16 cellular contexts compared by ENCODE assay signal in genomic region chr7:21934824-21935223, GRCh38.
"Had no signal": no experiment of that assay in that cellular context is flagged by ENCODE, and none has a peak within 500 bp of the region (broad histone marks: within the 10 kb centered on the region; RNA-seq: fewer than 3 reads in every experiment).

No MANE protein-coding gene starts in this region.

- ATAC-seq: activated T-helper 17 cell treated with anti-CD3 and anti-CD28 coated beads, Interleukin-2, amount 50 U/mL, for 72 hours; right lobe of liver had no signal

- H3K36me3 ChIP-seq: cardiac muscle cell, neural progenitor cell, ovary, right lobe of liver, spleen had no signal

- H3K4me3 ChIP-seq: cardiac muscle cell, lung, neural progenitor cell, ovary, right lobe of liver, spleen, stomach, testis had no signal

- H2AFZ ChIP-seq: neural progenitor cell had no signal

- H3K9ac ChIP-seq: neural progenitor cell had no signal

- H3K27ac ChIP-seq: cardiac muscle cell, neural progenitor cell, ovary, right lobe of liver, stomach, testis had no signal

- H3K27ac Mint-ChIP-seq: activated naive CD4-positive, alpha-beta T cell treated with anti-CD3 and anti-CD28 coated beads for 36 hours; activated T-helper 17 cell treated with anti-CD3 and anti-CD28 coated beads, Interleukin-2, amount 50 U/mL, for 72 hours; endodermal cell; neural progenitor cell; T-helper 2 cell treated with Interferon-gamma antibody and Interleukin-4, amounts not matched to agents 5 μg/mL and 100 μg/mL, for 36 hours had no signal

- H3K4me3 Mint-ChIP-seq: activated naive CD4-positive, alpha-beta T cell treated with anti-CD3 and anti-CD28 coated beads for 36 hours; activated T-helper 17 cell treated with anti-CD3 and anti-CD28 coated beads, Interleukin-2, amount 50 U/mL, for 72 hours; endodermal cell; neural progenitor cell; T-helper 2 cell treated with Interferon-gamma antibody and Interleukin-4, amounts not matched to agents 5 μg/mL and 100 μg/mL, for 36 hours had no signal

- FAIRE-seq: frontal cortex had no signal

- H3K4me1 ChIP-seq: neural progenitor cell, right lobe of liver, testis had no signal

- DNase-seq: activated CD4-positive, alpha-beta T cell treated with anti-CD3 and anti-CD28 coated beads for 1 hour; activated CD4-positive, alpha-beta T cell treated with anti-CD3 and anti-CD28 coated beads, Interleukin-2, amount 50 U/mL, for 48 hours; activated naive CD4-positive, alpha-beta T cell treated with anti-CD3 and anti-CD28 coated beads for 36 hours; endodermal cell; head of caudate nucleus; ovary; right lobe of liver; spleen; stomach; testis had no signal

- H3K27me3 ChIP-seq: cardiac muscle cell, neural progenitor cell, ovary, right lobe of liver, spleen, stomach, testis had no signal

- H3K4me1 Mint-ChIP-seq: endodermal cell had no signal

- H3K9me3 ChIP-seq: ovary, right lobe of liver, stomach, testis had no signal

- H3K4me2 ChIP-seq: neural progenitor cell had no signal
